In genomic region chr3:16550305-16550675, GRCh38 we compare ENCODE assay signal across 11 cellular contexts. TPM values are rescaled to one million over a fixed set of nuclear protein-coding genes. Genes with fewer than 3 reads are reported as not detected.
DNase-seq lines count a peak whose midpoint lies in the region; ATAC-seq and TF ChIP-seq lines count a peak whose summit lies in the region.
"Had no signal": no experiment of that assay in that cellular context is flagged by ENCODE, and none has a peak within 500 bp of the region (broad histone marks: within the 10 kb centered on the region; RNA-seq: fewer than 3 reads in every experiment).

No MANE protein-coding gene starts in this region.

- no peak for TF ChIP-seq POLR2A in thyroid gland (IDR thresholded peaks at IDR 0.05)

- H3K9me2 ChIP-seq in GM23338 (ENCODE audit: insufficient read depth): no peaks in the 10 kb centered on the region
- H3K9me2 ChIP-seq in SU-DHL-6 (replicated peaks; ENCODE audit: insufficient read depth, low read length): no peaks in the 10 kb centered on the region

- peaks cover 11% of the 10 kb centered on the region; the same call in 2 of the 3 replicates for H3K4me1 Mint-ChIP-seq in GM23338
- peaks cover 42 to 50% of the 10 kb centered on the region in 2 donors for H3K4me1 Mint-ChIP-seq in immature natural killer cell

- 37 to 42% methylated on average over 4 of the region's 4 CpGs for WGBS in thyroid gland, 2 donors

- DNase-seq in AG10803 (ENCODE audit: low read depth) (no peak), GM23338 (ENCODE audit: low spot score) (peak; percentile 49), immature natural killer cell (no peak), epidermal melanocyte (ENCODE audit: insufficient read length, low spot score) (no peak), NOMO-1 (lab: John Stamatoyannopoulos, UW; ENCODE audit: unreplicated experiment in 2 of 2) (no peak), thyroid gland (no peak)

- H3K9ac ChIP-seq in SU-DHL-6 (ENCODE audit: low read length): no peak overlapping the region

- H3K36me3 ChIP-seq in GM23338 (ENCODE audit: insufficient read depth) (no peaks in the 10 kb centered on the region), SU-DHL-6 (ENCODE audit: low read length) (no peaks in the 10 kb centered on the region), thyroid gland (no peaks in the 10 kb centered on the region)

- H2AFZ ChIP-seq in GM23338: peak overlapping the region; percentile 4; the same call in 1 of the 2 replicates
- H2AFZ ChIP-seq in SU-DHL-6 (ENCODE audit: low read depth, low read length, severe bottlenecking): peak overlapping the region; percentile 73

- peaks cover 9% of the 10 kb centered on the region; the same call in 1 of the 2 replicates for H3K4me1 ChIP-seq in GM23338 (ENCODE audit: insufficient read depth)
- no peaks in the 10 kb centered on the region for H3K4me1 ChIP-seq in thyroid gland
- H3K4me1 ChIP-seq: testis had no signal

- no peaks in the 10 kb centered on the region for H3K9me3 ChIP-seq in SU-DHL-6 (ENCODE audit: insufficient read depth, low read length)
- H3K9me3 ChIP-seq in thyroid gland: no peaks in the 10 kb centered on the region
- H3K9me3 ChIP-seq: testis had no signal

- H3K9me3 Mint-ChIP-seq in GM23338: peaks cover 4% of the 10 kb centered on the region; the same call in 1 of the 3 replicates
- H3K9me3 Mint-ChIP-seq in immature natural killer cell: no peaks in the 10 kb centered on the region
- H3K9me3 Mint-ChIP-seq: activated T-helper 2 cell treated with anti-CD3 and anti-CD28 coated beads, Interferon-gamma antibody, Interleukin-2, Interleukin-4, amounts not matched to agents 10 μg/mL and 5 μg/mL and 100 μg/mL, durations not matched to agents 14 hours and 24 hours and 36 hours had no signal

- TF ChIP-seq CTCF in AG10803 (conservative IDR thresholded peaks at IDR 0.05; ENCODE audit: low read length) (no peak), GM23338 (conservative IDR thresholded peaks at IDR 0.05; ENCODE audit: low read depth in 2 of 2) (0 out of 4 replicates have a peak, but pooled peaks of 1 of the 2 experiments have one; percentile 0), SU-DHL-6 (IDR thresholded peaks at IDR 0.05; ENCODE audit: insufficient read depth, low read length, poor library complexity, severe bottlenecking) (no peak), thyroid gland (IDR thresholded peaks at IDR 0.05) (no peak)

- no peaks in the 10 kb centered on the region for H4K20me1 ChIP-seq in GM23338 (replicated peaks; ENCODE audit: insufficient read depth)
- H4K20me1 ChIP-seq in SU-DHL-6 (ENCODE audit: low read depth, low read length): no peaks in the 10 kb centered on the region

- H3K36me3 Mint-ChIP-seq in GM23338 (ENCODE audit: low read depth) (peaks cover 4% of the 10 kb centered on the region; the same call in 1 of the 3 replicates), immature natural killer cell (no peaks in the 10 kb centered on the region)

- H3K27me3 ChIP-seq in GM23338 (ENCODE audit: insufficient read depth) (no peaks in the 10 kb centered on the region), SU-DHL-6 (ENCODE audit: low read length) (no peaks in the 10 kb centered on the region), thyroid gland (no peaks in the 10 kb centered on the region)
- H3K27me3 ChIP-seq: testis had no signal

- peaks cover 10% of the 10 kb centered on the region for H3K27me3 Mint-ChIP-seq in GM23338 (ENCODE audit: insufficient read depth, low read depth, poor library complexity)
- H3K27me3 Mint-ChIP-seq in immature natural killer cell (ENCODE audit: low read depth in 3 of 3): peaks cover 0 to 10% (median 4%) of the 10 kb centered on the region in 3 donors

- H3K4me3 ChIP-seq in AG10803 (ENCODE audit: low read length) (peak overlapping the region; percentile 31), GM23338 (peak overlapping the region; percentile 11; the same call in 1 of the 2 replicates), SU-DHL-6 (ENCODE audit: insufficient read depth, low read length, poor library complexity, severe bottlenecking) (no peak overlapping the region), thyroid gland (replicated peaks in 1 of 3) (no peak overlapping the region)
- H3K4me3 ChIP-seq: testis had no signal

- no peaks in the 10 kb centered on the region for H3K79me2 ChIP-seq in GM23338 (replicated peaks; ENCODE audit: insufficient read depth)
- H3K79me2 ChIP-seq in SU-DHL-6 (ENCODE audit: insufficient read depth, low read length): no peaks in the 10 kb centered on the region

- ATAC-seq in GM23338 (peak; percentile 81), GM18519 (IDR thresholded peaks at IDR 0.05; ENCODE audit: low FRiP score, unreplicated experiment) (no peak)

- H3F3A ChIP-seq in GM23338 (replicated peaks; ENCODE audit: low read depth) (no peaks in the 10 kb centered on the region), SU-DHL-6 (ENCODE audit: insufficient read depth) (no peaks in the 10 kb centered on the region)

- H3K4me2 ChIP-seq in GM23338 (peak overlapping the region; percentile 44), SU-DHL-6 (ENCODE audit: low read depth, low read length, poor library complexity, severe bottlenecking) (no peak overlapping the region)

- H3K27ac Mint-ChIP-seq in GM23338: peak overlapping the region; percentile 87
- H3K27ac Mint-ChIP-seq in immature natural killer cell: peak overlapping the region; percentile 4 to 76 (median 20)

- no peak overlapping the region for H3K4me3 Mint-ChIP-seq in GM23338
- peak overlapping the region; percentile 39 to 66 (median 53) for H3K4me3 Mint-ChIP-seq in immature natural killer cell

- H3K27ac ChIP-seq in GM23338 (ENCODE audit: low read depth): no peak overlapping the region
- no peak overlapping the region for H3K27ac ChIP-seq in SU-DHL-6 (ENCODE audit: low read depth, low read length)
- H3K27ac ChIP-seq in thyroid gland: no peak overlapping the region
- H3K27ac ChIP-seq: testis had no signal

- intact Hi-C loops in thyroid gland (cut with DNase I): loop anchor here (2.0 to 5.0 kb wide), 2 partner anchors 261 to 283 kb away; partner anchors contain the start of gene OXNAD1

TF ChIP-seq in GM23338, 12 proteins besides CTCF, POLR2A, EP300 and RAD21 (continues in another document):
- TF ChIP-seq ZNF462 (CRISPR knock-in tag; IDR thresholded peaks at IDR 0.05): no peak

RNA-seq across cellular contexts. Expression of gene RFTN1, which starts 36.8 kb away (rescaled TPM):
- total RNA-seq in GM23338 (2014; rRNA removed; shearing (Covaris generic)): 6.8 and 7.2 TPM in 2 replicates
- polyA plus RNA-seq in GM23338 (2016; fragmentation: Nextera tagmentation; extraction: Ambion mirVana): 3.3 and 4.6 TPM in 2 replicates
- polyA plus RNA-seq in immature natural killer cell: 100 to 1,000 TPM in 2 of 3 donors, 10 to 100 TPM in 1; 96.5 to 194 (median 109) TPM
- 100 to 1,000 TPM; 110 to 239 (median 153) TPM for total RNA-seq in thyroid gland

RNA-seq across cellular contexts. Expression of gene DAZL, which starts 54.9 kb away (rescaled TPM):
- 5.3 and 5.9 TPM in 2 replicates for total RNA-seq in GM23338 (2014; rRNA removed; shearing (Covaris generic))
- polyA plus RNA-seq in GM23338 (2016; fragmentation: Nextera tagmentation; extraction: Ambion mirVana): 2.5 and 3.2 TPM in 2 replicates
- polyA plus RNA-seq in immature natural killer cell: not detected
- total RNA-seq in thyroid gland: under 1 TPM in 1 of 4 donors, not detected in 3; 0.27 TPM
- total RNA-seq: activated T-helper 2 cell treated with anti-CD3 and anti-CD28 coated beads, Interferon-gamma antibody, Interleukin-2, Interleukin-4, amounts not matched to agents 10 μg/mL and 5 μg/mL and 100 μg/mL, durations not matched to agents 14 hours and 24 hours and 36 hours; fibroblast of villous mesenchyme had no signal

Comparison
In these comparisons a context has a peak if more than half of its experiments do, and no peak if none do; other contexts are left out.
1. H3K4me3 ChIP-seq: peak in AG10803 (single experiment) and GM23338 (single experiment); none in SU-DHL-6 (single experiment) and thyroid gland (0 of 3).
2. RNA of gene RFTN1, which starts 36.8 kb away (total RNA-seq): 110 to 239 TPM in thyroid gland; 6.8 to 7.2 TPM in GM23338; every median in the first group is over 10 times any median in the second.